Comparison of ENCODE assay signal across 20 cellular contexts in genomic region chr2:152534460-152535131, GRCh38.
A peak's percentile ranks its signal among the peaks of the same experiment; 100 is the strongest.
DNase-seq lines count a peak whose midpoint lies in the region; ATAC-seq and TF ChIP-seq lines count a peak whose summit lies in the region.
"Had no signal": no experiment of that assay in that cellular context is flagged by ENCODE, and none has a peak within 500 bp of the region (broad histone marks: within the 10 kb centered on the region; RNA-seq: fewer than 3 reads in every experiment).

No MANE protein-coding gene starts in this region.

- intact Hi-C loops in esophagus muscularis mucosa (cut with DNase I) = loop anchor here (10.0 kb wide), 1 partner anchor 190 kb away; no protein-coding TSS in a partner anchor

- H3K9me3 Mint-ChIP-seq in nephron = no peaks in the 10 kb centered on the region
- H3K9me3 Mint-ChIP-seq in activated naive CD8-positive, alpha-beta T cell treated with anti-CD3 and anti-CD28 coated beads for 36 hours = no peaks in the 10 kb centered on the region
- H3K9me3 Mint-ChIP-seq: activated naive CD8-positive, alpha-beta T cell treated with anti-CD3 and anti-CD28 coated beads, Interleukin-2, amount 50 U/mL, for 24 hours; activated T-helper 17 cell treated with anti-CD3 and anti-CD28 coated beads, Interleukin-2, amount 50 U/mL, for 72 hours; immature natural killer cell had no signal

- DNase-seq in GM23248 (peak; percentile 50), esophagus muscularis mucosa (ENCODE audit: extremely low spot score) (no peak), stromal cell of bone marrow (ENCODE audit: low read depth) (peak; percentile 48), NCI-H226 (no peak), NCI-H1694 (lab: John Stamatoyannopoulos, UW) (no peak)
- no peak for DNase-seq in activated naive CD8-positive, alpha-beta T cell treated with anti-CD3 and anti-CD28 coated beads for 36 hours
- DNase-seq: activated naive CD8-positive, alpha-beta T cell treated with anti-CD3 and anti-CD28 coated beads, Interleukin-2, amount 50 U/mL, for 24 hours; heart right ventricle; immature natural killer cell; KG1; naive thymus-derived CD4-positive, alpha-beta T cell; NCI-H2081 treated with DMSO at 0.1 percent for 48 hours; NCI-H510A treated with DMSO at 0.1 percent for 48 hours; stimulated activated CD4-positive, alpha-beta T cell treated with anti-CD3 and anti-CD28 coated beads, Interleukin-12 subunit alpha, Interleukin-12 subunit beta, amount 100 ng/mL, for 4 hours; T-helper 9 cell; transverse colon had no signal

- WGBS in GM23248 (ENCODE audit: low coverage in 1 of 2, low lambda C conversion rate in 2 of 2, missing lambda C conversion rate in 2 of 2), 2 experiments = 18 to 20% methylated on average over 7 of the region's 7 CpGs
- 28% methylated on average over 7 of the region's 7 CpGs for WGBS in esophagus muscularis mucosa

- H3K9me3 ChIP-seq in GM23248 (ENCODE audit: low read depth) (no peaks in the 10 kb centered on the region), esophagus muscularis mucosa (no peaks in the 10 kb centered on the region)
- H3K9me3 ChIP-seq: heart right ventricle, transverse colon had no signal

- no peak for TF ChIP-seq CTCF in esophagus muscularis mucosa (IDR thresholded peaks at IDR 0.05)
- no peak for TF ChIP-seq CTCF in nephron (IDR thresholded peaks at IDR 0.05; ENCODE audit: unreplicated experiment in 3 of 3)

- H3K9ac ChIP-seq in GM23248 = peak overlapping the region; percentile 36

- no peaks in the 10 kb centered on the region for H3K9me2 ChIP-seq in GM23248 (ENCODE audit: insufficient read depth)

- peak overlapping the region; percentile 39 for H2AFZ ChIP-seq in GM23248

- TF ChIP-seq POLR2A in esophagus muscularis mucosa (IDR thresholded peaks at IDR 0.05; ENCODE audit: low read depth) = no peak

- peak overlapping the region in 1 of 3 experiments; percentile 59 for H3K4me3 Mint-ChIP-seq in nephron
- no peak overlapping the region for H3K4me3 Mint-ChIP-seq in activated naive CD8-positive, alpha-beta T cell treated with anti-CD3 and anti-CD28 coated beads for 36 hours
- H3K4me3 Mint-ChIP-seq: activated naive CD8-positive, alpha-beta T cell treated with anti-CD3 and anti-CD28 coated beads, Interleukin-2, amount 50 U/mL, for 24 hours; activated T-helper 17 cell treated with anti-CD3 and anti-CD28 coated beads, Interleukin-2, amount 50 U/mL, for 72 hours; immature natural killer cell; naive thymus-derived CD4-positive, alpha-beta T cell had no signal

- peak overlapping the region; percentile 49 to 91 (median 79) for H3K27ac Mint-ChIP-seq in nephron
- H3K27ac Mint-ChIP-seq in activated naive CD8-positive, alpha-beta T cell treated with anti-CD3 and anti-CD28 coated beads for 36 hours = no peak overlapping the region
- H3K27ac Mint-ChIP-seq: activated naive CD8-positive, alpha-beta T cell treated with anti-CD3 and anti-CD28 coated beads, Interleukin-2, amount 50 U/mL, for 24 hours; activated T-helper 17 cell treated with anti-CD3 and anti-CD28 coated beads, Interleukin-2, amount 50 U/mL, for 72 hours; immature natural killer cell; naive thymus-derived CD4-positive, alpha-beta T cell had no signal

- ATAC-seq in GM18519 (IDR thresholded peaks at IDR 0.05; ENCODE audit: low FRiP score, unreplicated experiment) = no peak
- ATAC-seq: activated CD4-positive, CD25-positive, alpha-beta regulatory T cell treated with anti-CD3 and anti-CD28 coated beads, Interleukin-2, amount 50 U/mL, for 24 hours; activated naive CD8-positive, alpha-beta T cell treated with anti-CD3 and anti-CD28 coated beads, Interleukin-2, amount 50 U/mL, for 24 hours; activated T-helper 17 cell treated with anti-CD3 and anti-CD28 coated beads, Interleukin-2, amount 50 U/mL, for 72 hours; naive thymus-derived CD4-positive, alpha-beta T cell had no signal

- peak overlapping the region; percentile 61 for H3K4me3 ChIP-seq in GM23248
- H3K4me3 ChIP-seq in esophagus muscularis mucosa = peak overlapping the region; percentile 14 to 30 (median 20)
- H3K4me3 ChIP-seq: transverse colon had no signal

- H3K27ac ChIP-seq in GM23248 (peak overlapping the region; percentile 10), esophagus muscularis mucosa (replicated peaks in 1 of 4) (peak overlapping the region; percentile 14 to 66 (median 42))

- peaks cover 59% of the 10 kb centered on the region for H3K4me1 Mint-ChIP-seq in nephron
- no peaks in the 10 kb centered on the region for H3K4me1 Mint-ChIP-seq in activated naive CD8-positive, alpha-beta T cell treated with anti-CD3 and anti-CD28 coated beads for 36 hours
- H3K4me1 Mint-ChIP-seq: activated naive CD8-positive, alpha-beta T cell treated with anti-CD3 and anti-CD28 coated beads, Interleukin-2, amount 50 U/mL, for 24 hours; activated T-helper 17 cell treated with anti-CD3 and anti-CD28 coated beads, Interleukin-2, amount 50 U/mL, for 72 hours; immature natural killer cell; naive thymus-derived CD4-positive, alpha-beta T cell had no signal

- no peak for TF ChIP-seq EP300 in esophagus muscularis mucosa (IDR thresholded peaks at IDR 0.05)

- H3K36me3 ChIP-seq in GM23248 (ENCODE audit: low read depth) (no peaks in the 10 kb centered on the region), esophagus muscularis mucosa (no peaks in the 10 kb centered on the region)
- H3K36me3 ChIP-seq: heart right ventricle, transverse colon had no signal

- in situ Hi-C loops in GM23248 (cut with MboI) = no loop called here

- no peaks in the 10 kb centered on the region for H3K27me3 Mint-ChIP-seq in nephron (ENCODE audit: low read depth)
- H3K27me3 Mint-ChIP-seq in activated naive CD8-positive, alpha-beta T cell treated with anti-CD3 and anti-CD28 coated beads for 36 hours = peaks cover 37% of the 10 kb centered on the region

- H3K36me3 Mint-ChIP-seq in nephron (ENCODE audit: low read depth) = no peaks in the 10 kb centered on the region
- H3K36me3 Mint-ChIP-seq in activated naive CD8-positive, alpha-beta T cell treated with anti-CD3 and anti-CD28 coated beads for 36 hours = no peaks in the 10 kb centered on the region
- H3K36me3 Mint-ChIP-seq: immature natural killer cell; naive thymus-derived CD4-positive, alpha-beta T cell had no signal

- H3K4me1 ChIP-seq in GM23248 (ENCODE audit: insufficient read depth) (peaks cover 12% of the 10 kb centered on the region), esophagus muscularis mucosa (peaks cover 0 to 38% (median 30%) of the 10 kb centered on the region in 4 donors)

- H4K20me1 ChIP-seq in GM23248 (ENCODE audit: insufficient read depth) = no peaks in the 10 kb centered on the region

- H3K4me2 ChIP-seq in GM23248 (ENCODE audit: unreplicated experiment) = peak overlapping the region; percentile 43

- H3K79me2 ChIP-seq in GM23248 (ENCODE audit: insufficient read depth) = peaks cover 75% of the 10 kb centered on the region

- H3K27me3 ChIP-seq in GM23248 (replicated peaks; ENCODE audit: insufficient read depth) = no peaks in the 10 kb centered on the region
- no peaks in the 10 kb centered on the region for H3K27me3 ChIP-seq in esophagus muscularis mucosa
- H3K27me3 ChIP-seq: heart right ventricle, transverse colon had no signal

- 0 out of 2 replicates have a peak, but pooled peaks cover 4% of the 10 kb centered on the region for H3F3A ChIP-seq in GM23248 (ENCODE audit: insufficient read depth)

Comparison
In these comparisons a context has a peak if more than half of its experiments do, and no peak if none do; other contexts are left out.
1. DNase-seq: peak in GM23248 (single experiment) and stromal cell of bone marrow (single experiment); none in esophagus muscularis mucosa (single experiment), NCI-H226 (single experiment), NCI-H1694 (single experiment) and activated naive CD8-positive, alpha-beta T cell treated with anti-CD3 and anti-CD28 coated beads for 36 hours (single experiment).